ENCODE assay signal across 8 cellular contexts in the genomic region with DNA sequence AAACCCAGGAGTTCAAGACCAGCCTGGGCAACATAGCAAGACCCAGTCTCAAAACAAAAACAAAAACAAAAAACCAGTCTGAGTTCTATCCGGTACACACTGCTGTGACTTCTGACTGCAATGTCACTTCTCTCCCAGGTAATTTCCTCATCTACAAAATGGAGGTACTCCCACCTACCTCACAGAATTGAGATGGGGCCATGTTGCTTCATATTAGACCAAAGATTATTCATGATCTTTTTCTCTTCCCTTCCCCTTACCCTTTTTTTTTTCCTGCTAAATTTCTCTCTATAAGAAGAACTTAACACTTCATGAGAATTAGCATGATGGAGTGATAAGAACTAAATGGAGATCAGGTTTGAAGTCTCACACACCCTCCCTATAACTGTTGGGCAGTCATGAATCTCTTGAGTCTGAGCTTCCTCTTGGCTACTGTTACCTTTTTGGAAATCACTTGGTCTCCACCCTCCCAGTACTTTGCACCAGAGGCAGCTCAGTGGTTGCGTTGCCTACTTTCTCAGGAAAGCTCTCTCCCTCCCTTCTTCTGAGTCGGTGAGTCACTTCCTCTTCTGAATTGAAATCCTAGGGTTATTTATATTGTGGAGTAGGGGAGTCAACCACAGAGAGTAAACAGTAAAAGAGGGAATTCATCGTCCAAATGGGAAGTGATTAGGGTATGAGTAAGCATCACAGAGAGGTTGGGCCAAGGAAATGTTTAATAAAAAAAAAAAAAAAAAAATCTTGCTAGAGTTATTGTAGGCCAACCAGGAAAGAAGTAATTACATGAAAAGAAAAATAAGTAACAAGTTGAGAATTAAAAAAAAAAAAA. TPM values are rescaled to one million over a fixed set of nuclear protein-coding genes. Genes with fewer than 3 reads are reported as not detected.
DNase-seq lines count a peak whose midpoint lies in the region; ATAC-seq and TF ChIP-seq lines count a peak whose summit lies in the region.

No MANE protein-coding gene starts in this region.

- H3K9ac ChIP-seq in SK-N-SH (peak overlapping the region; percentile 26; the same call in 1 of the 2 replicates), Karpas-422 (ENCODE audit: low read length) (no peak overlapping the region)

- H3K27me3 ChIP-seq in SK-N-SH (ENCODE audit: insufficient read depth) (no peaks in the 10 kb centered on the region), osteoblast (ENCODE audit: insufficient read depth, low read length) (no peaks in the 10 kb centered on the region), Karpas-422 (ENCODE audit: low read length) (no peaks in the 10 kb centered on the region)

- no peaks in the 10 kb centered on the region for H4K20me1 ChIP-seq in SK-N-SH (ENCODE audit: insufficient read depth)
- no peaks in the 10 kb centered on the region for H4K20me1 ChIP-seq in osteoblast (ENCODE audit: insufficient read depth, low read length)
- no peaks in the 10 kb centered on the region for H4K20me1 ChIP-seq in Karpas-422 (ENCODE audit: insufficient read depth, low read depth, low read length)

- H3K9me2 ChIP-seq in SK-N-SH (no peaks in the 10 kb centered on the region), Karpas-422 (replicated peaks; ENCODE audit: insufficient read depth, low read length) (no peaks in the 10 kb centered on the region)

- ATAC-seq in GM18867 (IDR thresholded peaks at IDR 0.05; ENCODE audit: unreplicated experiment) = no peak
- ATAC-seq in GM21381 (IDR thresholded peaks at IDR 0.05; ENCODE audit: unreplicated experiment) = no peak

- peak; percentile 99 for DNase-seq in AG10803 (ENCODE audit: low read depth)
- peak; percentile 63 for DNase-seq in HK-2 (ENCODE audit: unreplicated experiment)
- no peak for DNase-seq in SK-N-SH
- peak; percentile 99 for DNase-seq in fibroblast of mammary gland (ENCODE audit: low read depth)
- DNase-seq in osteoblast (ENCODE audit: insufficient read length, low spot score, missing footprints) = peak; percentile 85
- DNase-seq in Karpas-422 = no peak

- TF ChIP-seq CTCF in AG10803 (conservative IDR thresholded peaks at IDR 0.05; ENCODE audit: low read length) = no peak
- no peak for TF ChIP-seq CTCF in SK-N-SH (IDR thresholded peaks at IDR 0.05)
- TF ChIP-seq CTCF in fibroblast of mammary gland (conservative IDR thresholded peaks at IDR 0.05; ENCODE audit: control insufficient read depth, insufficient read depth, low read depth, low read length) = no peak
- TF ChIP-seq CTCF in osteoblast (IDR thresholded peaks at IDR 0.05; ENCODE audit: extremely low read depth, low read depth, low read length) = no peak

- 25% methylated on average over 4 of the region's 4 CpGs for WGBS in SK-N-SH (ENCODE audit: low lambda C conversion rate)

- CTCF ChIA-PET in SK-N-SH (lab: Yijun Ruan, JAX) = interaction anchor here (8.1 kb wide), 1 partner anchor 182 kb away, joined by 36 read pairs; a partner anchor contains a TSS

- H3F3A ChIP-seq in SK-N-SH (replicated peaks; ENCODE audit: insufficient read depth) = peaks cover 40% of the 10 kb centered on the region

- peaks cover 1 to 47% of the 10 kb centered on the region in 2 experiments for H3K4me1 ChIP-seq in SK-N-SH (ENCODE audit: control insufficient read depth in 1 of 2, insufficient read depth in 2 of 2, low read depth in 1 of 2, low read length in 1 of 2)
- H3K4me1 ChIP-seq in osteoblast (ENCODE audit: insufficient read depth, low read length) = peaks cover 51% of the 10 kb centered on the region
- H3K4me1 ChIP-seq in Karpas-422 (ENCODE audit: low read length) = no peaks in the 10 kb centered on the region

- TF ChIP-seq EP300 in SK-N-SH (IDR thresholded peaks at IDR 0.05; ENCODE audit: borderline replicate concordance in 1 of 2, low read depth in 1 of 2, low read length in 1 of 2) = peak; percentile 26 to 88; a peak in 3 of 4 replicates

- no peak overlapping the region for H3K4me3 ChIP-seq in AG10803 (ENCODE audit: low read length)
- H3K4me3 ChIP-seq in SK-N-SH (ENCODE audit: low read depth in 2 of 2, low read length in 1 of 2) = no peak overlapping the region
- H3K4me3 ChIP-seq in fibroblast of mammary gland (ENCODE audit: control insufficient read depth, low read depth, low read length) = no peak overlapping the region
- no peak overlapping the region for H3K4me3 ChIP-seq in osteoblast (ENCODE audit: insufficient read depth, low read length)
- H3K4me3 ChIP-seq in Karpas-422 (ENCODE audit: low read length) = no peak overlapping the region

- peak overlapping the region; percentile 11 to 98; a peak in 3 of 4 replicates for H3K27ac ChIP-seq in SK-N-SH (ENCODE audit: low read depth in 2 of 2, low read length in 1 of 2)
- H3K27ac ChIP-seq in osteoblast (ENCODE audit: low read depth, low read length) = peak overlapping the region; percentile 76
- H3K27ac ChIP-seq in Karpas-422 (ENCODE audit: low read length) = no peak overlapping the region

- no peak for TF ChIP-seq RAD21 in SK-N-SH (IDR thresholded peaks at IDR 0.05; ENCODE audit: low read length)

- no peaks in the 10 kb centered on the region for H3K79me2 ChIP-seq in SK-N-SH (ENCODE audit: insufficient read depth)
- no peaks in the 10 kb centered on the region for H3K79me2 ChIP-seq in osteoblast (ENCODE audit: insufficient read depth, low read length)
- no peaks in the 10 kb centered on the region for H3K79me2 ChIP-seq in Karpas-422 (ENCODE audit: low read length)

- H3K36me3 ChIP-seq in SK-N-SH (replicated peaks in 1 of 2; ENCODE audit: control insufficient read depth in 1 of 2, insufficient read depth in 2 of 2, low read length in 1 of 2) = peaks cover 0 to under 1% of the 10 kb centered on the region in 2 experiments
- H3K36me3 ChIP-seq in osteoblast (ENCODE audit: insufficient read depth, low read length) = no peaks in the 10 kb centered on the region
- no peaks in the 10 kb centered on the region for H3K36me3 ChIP-seq in Karpas-422 (ENCODE audit: insufficient read depth, low read length)

- H3K9me3 ChIP-seq in SK-N-SH (no peaks in the 10 kb centered on the region), osteoblast (ENCODE audit: low read depth, low read length) (no peaks in the 10 kb centered on the region), Karpas-422 (ENCODE audit: low read length) (no peaks in the 10 kb centered on the region)

- H3K4me2 ChIP-seq in SK-N-SH (peak overlapping the region; percentile 23; the same call in 1 of the 2 replicates), osteoblast (ENCODE audit: insufficient read depth, low read length) (peak overlapping the region; percentile 43), Karpas-422 (ENCODE audit: low read depth, low read length, poor library complexity, severe bottlenecking) (no peak overlapping the region)

- no peak overlapping the region for H2AFZ ChIP-seq in SK-N-SH (ENCODE audit: low read depth)
- no peak overlapping the region for H2AFZ ChIP-seq in osteoblast (ENCODE audit: low read length)
- no peak overlapping the region for H2AFZ ChIP-seq in Karpas-422 (ENCODE audit: low read length)

- POLR2A ChIA-PET in SK-N-SH (lab: Yijun Ruan, JAX) = no interaction called here

TF ChIP-seq in SK-N-SH, 30 proteins besides CTCF, POLR2A, EP300 and RAD21 (continues in another document):
- TF ChIP-seq CHD2 (IDR thresholded peaks at IDR 0.05; ENCODE audit: low read length, partially characterized antibody) = no peak
- peak; percentile 90 for TF ChIP-seq FOSL2 (IDR thresholded peaks at IDR 0.05; ENCODE audit: borderline replicate concordance, low read depth)
- TF ChIP-seq, protein P1, sequence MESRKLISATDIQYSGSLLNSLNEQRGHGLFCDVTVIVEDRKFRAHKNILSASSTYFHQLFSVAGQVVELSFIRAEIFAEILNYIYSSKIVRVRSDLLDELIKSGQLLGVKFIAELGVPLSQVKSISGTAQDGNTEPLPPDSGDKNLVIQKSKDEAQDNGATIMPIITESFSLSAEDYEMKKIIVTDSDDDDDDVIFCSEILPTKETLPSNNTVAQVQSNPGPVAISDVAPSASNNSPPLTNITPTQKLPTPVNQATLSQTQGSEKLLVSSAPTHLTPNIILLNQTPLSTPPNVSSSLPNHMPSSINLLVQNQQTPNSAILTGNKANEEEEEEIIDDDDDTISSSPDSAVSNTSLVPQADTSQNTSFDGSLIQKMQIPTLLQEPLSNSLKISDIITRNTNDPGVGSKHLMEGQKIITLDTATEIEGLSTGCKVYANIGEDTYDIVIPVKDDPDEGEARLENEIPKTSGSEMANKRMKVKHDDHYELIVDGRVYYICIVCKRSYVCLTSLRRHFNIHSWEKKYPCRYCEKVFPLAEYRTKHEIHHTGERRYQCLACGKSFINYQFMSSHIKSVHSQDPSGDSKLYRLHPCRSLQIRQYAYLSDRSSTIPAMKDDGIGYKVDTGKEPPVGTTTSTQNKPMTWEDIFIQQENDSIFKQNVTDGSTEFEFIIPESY (IDR thresholded peaks at IDR 0.05; ENCODE audit: borderline replicate concordance, low read depth) = 0 out of 2 replicates have a peak, but pooled peaks have one; percentile 43
- TF ChIP-seq NFIC (IDR thresholded peaks at IDR 0.05; ENCODE audit: borderline replicate concordance) = peak; percentile 66
- TF ChIP-seq ELF1 (IDR thresholded peaks at IDR 0.05) = peak; percentile 27; the same call in 1 of the 2 replicates
- TF ChIP-seq TAF1 (IDR thresholded peaks at IDR 0.05; ENCODE audit: borderline replicate concordance, low read depth, low read length) = no peak
- peak; percentile 91 for TF ChIP-seq TCF12 (IDR thresholded peaks at IDR 0.05)
- peak; percentile 31; the same call in 1 of the 2 replicates for TF ChIP-seq GABPA (IDR thresholded peaks at IDR 0.05; ENCODE audit: low read depth)
- TF ChIP-seq RXRA (IDR thresholded peaks at IDR 0.05; ENCODE audit: borderline replicate concordance, low read depth) = peak; percentile 78; the same call in 1 of the 2 replicates
- TF ChIP-seq JUND (IDR thresholded peaks at IDR 0.05) = peak; percentile 96
- TF ChIP-seq SIN3A (IDR thresholded peaks at IDR 0.05; ENCODE audit: borderline replicate concordance, low read depth, low read length) = peak; percentile 46; the same call in 1 of the 2 replicates
- TF ChIP-seq, protein P2, sequence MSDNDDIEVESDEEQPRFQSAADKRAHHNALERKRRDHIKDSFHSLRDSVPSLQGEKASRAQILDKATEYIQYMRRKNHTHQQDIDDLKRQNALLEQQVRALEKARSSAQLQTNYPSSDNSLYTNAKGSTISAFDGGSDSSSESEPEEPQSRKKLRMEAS (IDR thresholded peaks at IDR 0.05; ENCODE audit: low read depth) = peak; percentile 63
- peak; percentile 65; the same call in 1 of the 2 replicates for TF ChIP-seq TEAD4 (IDR thresholded peaks at IDR 0.05; ENCODE audit: borderline replicate concordance, insufficient read depth)

RNA-seq across cellular contexts. Expression of a gene that starts 59.9 kb away (rescaled TPM):
- polyA plus RNA-seq in SK-N-SH (2012; rRNA removed) = 0.76 and 0.97 TPM in 2 replicates
- polyA plus RNA-seq in SK-N-SH (2012; cell fraction: cytosol; rRNA removed) = 0.99 and 1.3 TPM in 2 replicates
- polyA plus RNA-seq in SK-N-SH (2012; cell fraction: nucleus; rRNA removed) = 1.1 and 1.2 TPM in 2 replicates
- total RNA-seq in osteoblast = 1.4 and 1.8 TPM in 2 replicates
- not detected in 2 replicates for total RNA-seq in Karpas-422 (2014; rRNA removed; shearing (Covaris generic); ENCODE audit: low replicate concordance)

Comparison
In these comparisons a context has a peak if more than half of its experiments do, and no peak if none do; other contexts are left out.
1. DNase-seq: peak in AG10803 (single experiment), HK-2 (single experiment), fibroblast of mammary gland (single experiment) and osteoblast (single experiment); none in SK-N-SH (single experiment) and Karpas-422 (single experiment).